Comparison of ENCODE assay signal across 39 cellular contexts in the genomic region with DNA sequence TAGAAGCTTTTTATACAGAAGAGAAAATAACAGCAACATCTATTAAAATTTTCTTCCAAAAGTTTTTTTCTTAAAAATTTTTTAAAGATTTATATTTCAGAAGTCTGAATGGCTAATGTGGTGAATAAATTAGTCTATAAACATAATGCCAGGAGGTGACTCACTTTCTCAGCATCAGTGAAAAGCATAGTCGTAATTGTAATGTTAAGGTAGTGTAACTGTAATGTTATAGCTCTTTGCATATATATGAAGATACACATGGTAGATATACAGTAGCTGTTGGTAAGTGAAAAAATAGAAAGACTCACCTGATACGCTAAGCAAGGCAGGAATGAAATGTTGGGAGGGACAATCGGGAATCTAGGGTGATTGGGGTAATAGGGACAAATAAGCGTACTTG. TPM values are rescaled to one million over a fixed set of nuclear protein-coding genes. Genes with fewer than 3 reads are reported as not detected.
"Had no signal": no experiment of that assay in that cellular context is flagged by ENCODE, and none has a peak within 500 bp of the region (broad histone marks: within the 10 kb centered on the region; RNA-seq: fewer than 3 reads in every experiment).

No MANE protein-coding gene starts in this region.

- H3K4me3 Mint-ChIP-seq: activated B cell treated with CpG ODN at 0.5 μM for 24 hours; activated CD4-positive, alpha-beta memory T cell treated with anti-CD3 and anti-CD28 coated beads, Interleukin-2, amount 10 ng/mL, durations not matched to agents 7 days and 5 days; activated CD4-positive, alpha-beta T cell treated with anti-CD3 and anti-CD28 coated beads, Interleukin-2, amount 10 ng/mL, durations not matched to agents 7 days and 5 days; activated CD8-positive, alpha-beta memory T cell treated with anti-CD3 and anti-CD28 coated beads, Interleukin-2, amount 10 ng/mL, durations not matched to agents 7 days and 5 days; activated naive CD4-positive, alpha-beta T cell treated with anti-CD3 and anti-CD28 coated beads for 36 hours; activated naive CD4-positive, alpha-beta T cell treated with anti-CD3 and anti-CD28 coated beads, Interleukin-2, amount 50 U/mL, for 24 hours; activated naive CD8-positive, alpha-beta T cell treated with anti-CD3 and anti-CD28 coated beads for 36 hours; activated naive CD8-positive, alpha-beta T cell treated with anti-CD3 and anti-CD28 coated beads, Interleukin-2, amount 50 U/mL, for 24 hours; activated T-helper 1 cell treated with anti-CD3 and anti-CD28 coated beads, Interleukin-12 subunit alpha, Interleukin-12 subunit beta, Interleukin-2, Interleukin-4 antibody, amounts not matched to agents 30 ng/mL and 10 ng/mL and 1 ng/mL, durations not matched to agents 14 hours and 24 hours and 36 hours; central memory CD8-positive, alpha-beta T cell; dendritic cell treated with granulocyte-macrophage colony-stimulating factor and Interleukin-4, amounts not matched to agents 40 ng/mL and 50 ng/mL, for 4 days; effector memory CD8-positive, alpha-beta T cell; T-cell; T-helper 1 cell treated with Interleukin-12 subunit alpha and Interleukin-12 subunit beta and Interleukin-4 antibody, amounts not matched to agents 30 μg/mL and 1 μg/mL, for 36 hours; T-helper 2 cell treated with Interferon-gamma antibody and Interleukin-4, amounts not matched to agents 5 μg/mL and 100 μg/mL, for 36 hours had no signal

- DNase-seq: activated B cell treated with CpG ODN at 0.5 μM for 24 hours; activated CD4-positive, alpha-beta memory T cell treated with anti-CD3 and anti-CD28 coated beads, Interleukin-2, amount 10 ng/mL, durations not matched to agents 7 days and 5 days; activated CD4-positive, alpha-beta T cell treated with anti-CD3 and anti-CD28 coated beads for 4 hours; activated CD4-positive, alpha-beta T cell treated with anti-CD3 and anti-CD28 coated beads, Interleukin-2, amount 10 ng/mL, durations not matched to agents 7 days and 5 days; activated CD4-positive, alpha-beta T cell treated with anti-CD3 and anti-CD28 coated beads, Interleukin-2, amount 50 U/mL, for 4 hours; activated CD8-positive, alpha-beta memory T cell treated with anti-CD3 and anti-CD28 coated beads, Interleukin-2, amount 10 ng/mL, durations not matched to agents 7 days and 5 days; activated CD8-positive, alpha-beta memory T cell treated with anti-CD3 and anti-CD28 coated beads, Interleukin-2, amount 50 U/mL, for 4 hours; activated effector memory CD4-positive, alpha-beta T cell treated with anti-CD3 and anti-CD28 coated beads, Interleukin-2, amount 50 U/mL, for 16 hours; activated naive CD4-positive, alpha-beta T cell treated with anti-CD3 and anti-CD28 coated beads for 36 hours; activated naive CD8-positive, alpha-beta T cell treated with anti-CD3 and anti-CD28 coated beads for 36 hours; activated naive CD8-positive, alpha-beta T cell treated with anti-CD3 and anti-CD28 coated beads, Interleukin-2, amount 50 U/mL, for 24 hours; activated T-cell treated with anti-CD3 and anti-CD28 coated beads, Interleukin-2, amount 50 U/mL, for 1 hour; activated T-cell treated with anti-CD3 and anti-CD28 coated beads, Interleukin-2, amount 50 U/mL, for 48 hours; amygdala; aorta; dorsolateral prefrontal cortex; effector CD4-positive, alpha-beta T cell; effector memory CD8-positive, alpha-beta T cell; erythroblast; foreskin keratinocyte; gastrocnemius medialis; glutamatergic neuron; SW 1271; T-cell; T1000; WERI-Rb-1 had no signal

- ATAC-seq: activated CD4-positive, CD25-positive, alpha-beta regulatory T cell treated with anti-CD3 and anti-CD28 coated beads, Interleukin-2, amount 50 U/mL, for 24 hours; activated CD8-positive, alpha-beta memory T cell treated with anti-CD3 and anti-CD28 coated beads, Interleukin-2, amount 10 ng/mL, durations not matched to agents 7 days and 5 days; activated naive CD8-positive, alpha-beta T cell treated with anti-CD3 and anti-CD28 coated beads, Interleukin-2, amount 50 U/mL, for 24 hours; effector memory CD8-positive, alpha-beta T cell; foreskin keratinocyte; gastrocnemius medialis; T-cell had no signal

- H3K9me3 Mint-ChIP-seq: activated B cell treated with CpG ODN at 0.5 μM for 24 hours; activated CD4-positive, alpha-beta memory T cell treated with anti-CD3 and anti-CD28 coated beads, Interleukin-2, amount 10 ng/mL, durations not matched to agents 7 days and 5 days; activated CD4-positive, alpha-beta T cell treated with anti-CD3 and anti-CD28 coated beads, Interleukin-2, amount 10 ng/mL, durations not matched to agents 7 days and 5 days; activated naive CD4-positive, alpha-beta T cell treated with anti-CD3 and anti-CD28 coated beads for 36 hours; activated naive CD4-positive, alpha-beta T cell treated with anti-CD3 and anti-CD28 coated beads, Interleukin-2, amount 50 U/mL, for 24 hours; activated naive CD8-positive, alpha-beta T cell treated with anti-CD3 and anti-CD28 coated beads for 36 hours; activated naive CD8-positive, alpha-beta T cell treated with anti-CD3 and anti-CD28 coated beads, Interleukin-2, amount 50 U/mL, for 24 hours; activated T-helper 1 cell treated with anti-CD3 and anti-CD28 coated beads, Interleukin-12 subunit alpha, Interleukin-12 subunit beta, Interleukin-2, Interleukin-4 antibody, amounts not matched to agents 30 ng/mL and 10 ng/mL and 1 ng/mL, durations not matched to agents 14 hours and 24 hours and 36 hours; activated T-helper 2 cell treated with anti-CD3 and anti-CD28 coated beads, Interferon-gamma antibody, Interleukin-2, Interleukin-4, amounts not matched to agents 10 μg/mL and 5 μg/mL and 100 μg/mL, durations not matched to agents 14 hours and 24 hours and 36 hours; brain; central memory CD8-positive, alpha-beta T cell; dendritic cell treated with granulocyte-macrophage colony-stimulating factor and Interleukin-4, amounts not matched to agents 40 ng/mL and 50 ng/mL, for 4 days; effector memory CD8-positive, alpha-beta T cell; T-cell; T-helper 1 cell treated with Interleukin-12 subunit alpha and Interleukin-12 subunit beta and Interleukin-4 antibody, amounts not matched to agents 30 μg/mL and 1 μg/mL, for 36 hours; T-helper 2 cell treated with Interferon-gamma antibody and Interleukin-4, amounts not matched to agents 5 μg/mL and 100 μg/mL, for 36 hours had no signal

- H3K9me3 ChIP-seq: adrenal gland, esophagus muscularis mucosa, gastrocnemius medialis had no signal

- H3K27ac ChIP-seq: coronary artery, dorsolateral prefrontal cortex, esophagus muscularis mucosa, foreskin keratinocyte, gastrocnemius medialis, WERI-Rb-1 had no signal

- H3K4me3 ChIP-seq: adrenal gland, coronary artery, dorsolateral prefrontal cortex, esophagus muscularis mucosa, gastrocnemius medialis had no signal

- H3K27me3 ChIP-seq: adrenal gland, dorsolateral prefrontal cortex, esophagus muscularis mucosa, foreskin keratinocyte, gastrocnemius medialis had no signal

- H3K27ac Mint-ChIP-seq: activated B cell treated with CpG ODN at 0.5 μM for 24 hours; activated CD4-positive, alpha-beta memory T cell treated with anti-CD3 and anti-CD28 coated beads, Interleukin-2, amount 10 ng/mL, durations not matched to agents 7 days and 5 days; activated CD4-positive, alpha-beta T cell treated with anti-CD3 and anti-CD28 coated beads, Interleukin-2, amount 10 ng/mL, durations not matched to agents 7 days and 5 days; activated CD8-positive, alpha-beta memory T cell treated with anti-CD3 and anti-CD28 coated beads, Interleukin-2, amount 10 ng/mL, durations not matched to agents 7 days and 5 days; activated naive CD4-positive, alpha-beta T cell treated with anti-CD3 and anti-CD28 coated beads for 36 hours; activated naive CD4-positive, alpha-beta T cell treated with anti-CD3 and anti-CD28 coated beads, Interleukin-2, amount 50 U/mL, for 24 hours; activated naive CD8-positive, alpha-beta T cell treated with anti-CD3 and anti-CD28 coated beads for 36 hours; activated T-helper 1 cell treated with anti-CD3 and anti-CD28 coated beads, Interleukin-12 subunit alpha, Interleukin-12 subunit beta, Interleukin-2, Interleukin-4 antibody, amounts not matched to agents 30 ng/mL and 10 ng/mL and 1 ng/mL, durations not matched to agents 14 hours and 24 hours and 36 hours; activated T-helper 2 cell treated with anti-CD3 and anti-CD28 coated beads, Interferon-gamma antibody, Interleukin-2, Interleukin-4, amounts not matched to agents 10 μg/mL and 5 μg/mL and 100 μg/mL, durations not matched to agents 14 hours and 24 hours and 36 hours; effector memory CD8-positive, alpha-beta T cell; T-cell; T-helper 1 cell treated with Interleukin-12 subunit alpha and Interleukin-12 subunit beta and Interleukin-4 antibody, amounts not matched to agents 30 μg/mL and 1 μg/mL, for 36 hours; T-helper 2 cell treated with Interferon-gamma antibody and Interleukin-4, amounts not matched to agents 5 μg/mL and 100 μg/mL, for 36 hours had no signal

- H3K27me3 Mint-ChIP-seq: activated B cell treated with CpG ODN at 0.5 μM for 24 hours; activated CD4-positive, alpha-beta memory T cell treated with anti-CD3 and anti-CD28 coated beads, Interleukin-2, amount 10 ng/mL, durations not matched to agents 7 days and 5 days; activated CD4-positive, alpha-beta T cell treated with anti-CD3 and anti-CD28 coated beads, Interleukin-2, amount 10 ng/mL, durations not matched to agents 7 days and 5 days; activated CD8-positive, alpha-beta memory T cell treated with anti-CD3 and anti-CD28 coated beads, Interleukin-2, amount 10 ng/mL, durations not matched to agents 7 days and 5 days; activated naive CD4-positive, alpha-beta T cell treated with anti-CD3 and anti-CD28 coated beads, Interleukin-2, amount 50 U/mL, for 24 hours; activated naive CD8-positive, alpha-beta T cell treated with anti-CD3 and anti-CD28 coated beads for 36 hours; activated naive CD8-positive, alpha-beta T cell treated with anti-CD3 and anti-CD28 coated beads, Interleukin-2, amount 50 U/mL, for 24 hours; central memory CD8-positive, alpha-beta T cell; dendritic cell treated with granulocyte-macrophage colony-stimulating factor and Interleukin-4, amounts not matched to agents 40 ng/mL and 50 ng/mL, for 4 days; effector memory CD8-positive, alpha-beta T cell; T-cell had no signal

RNA-seq across cellular contexts. Expression of a gene that starts 6.2 kb away (rescaled TPM):
- total RNA-seq: bronchial epithelial cell, gastrocnemius medialis had no signal
